ENCODE assay signal across 17 cellular contexts in genomic region chr2:10523406-10524189, GRCh38.
"Had no signal": no experiment of that assay in that cellular context is flagged by ENCODE, and none has a peak within 500 bp of the region (broad histone marks: within the 10 kb centered on the region; RNA-seq: fewer than 3 reads in every experiment).

No MANE protein-coding gene starts in this region.

- DNase-seq: activated CD4-positive, alpha-beta T cell treated with anti-CD3 and anti-CD28 coated beads, Interleukin-2, amount 50 U/mL, for 4 hours; activated naive CD4-positive, alpha-beta T cell treated with anti-CD3 and anti-CD28 coated beads for 36 hours; mammary epithelial cell; mucosa of descending colon; naive thymus-derived CD4-positive, alpha-beta T cell; occipital lobe; stimulated activated CD4-positive, alpha-beta T cell treated with anti-CD3 and anti-CD28 coated beads, Interleukin-2, amount 100 ng/mL, for 24 hours; SW 1271; upper lobe of right lung had no signal

- H3K27ac ChIP-seq: cardiac muscle cell, right lobe of liver, thoracic aorta, upper lobe of right lung had no signal

- H3K4me3 Mint-ChIP-seq: activated naive CD4-positive, alpha-beta T cell treated with anti-CD3 and anti-CD28 coated beads for 36 hours; naive thymus-derived CD4-positive, alpha-beta T cell; T-helper 2 cell treated with Interferon-gamma antibody and Interleukin-4, amounts not matched to agents 5 μg/mL and 100 μg/mL, for 36 hours had no signal

- H3K27ac Mint-ChIP-seq: activated naive CD4-positive, alpha-beta T cell treated with anti-CD3 and anti-CD28 coated beads for 36 hours; progenitor cell of endocrine pancreas; T-helper 2 cell treated with Interferon-gamma antibody and Interleukin-4, amounts not matched to agents 5 μg/mL and 100 μg/mL, for 36 hours had no signal

- H3K4me1 ChIP-seq: right lobe of liver, upper lobe of right lung had no signal

- H3K36me3 ChIP-seq: cardiac muscle cell, right lobe of liver, thoracic aorta, upper lobe of right lung had no signal

- ATAC-seq: activated CD4-positive, CD25-positive, alpha-beta regulatory T cell treated with anti-CD3 and anti-CD28 coated beads, Interleukin-2, amount 50 U/mL, for 24 hours; esophagus mucosa; left lobe of liver; mucosa of descending colon; naive thymus-derived CD4-positive, alpha-beta T cell; right lobe of liver; upper lobe of right lung had no signal

- H3K4me3 ChIP-seq: cardiac muscle cell, mucosa of descending colon, right lobe of liver, thoracic aorta, upper lobe of right lung had no signal

- H3K9me3 ChIP-seq: mucosa of descending colon, right lobe of liver, thoracic aorta, upper lobe of right lung had no signal

- H3K27me3 ChIP-seq: cardiac muscle cell, right lobe of liver, upper lobe of right lung had no signal

- H3K9me3 Mint-ChIP-seq: activated naive CD4-positive, alpha-beta T cell treated with anti-CD3 and anti-CD28 coated beads for 36 hours; T-helper 2 cell treated with Interferon-gamma antibody and Interleukin-4, amounts not matched to agents 5 μg/mL and 100 μg/mL, for 36 hours had no signal

- H3K4me1 Mint-ChIP-seq: naive thymus-derived CD4-positive, alpha-beta T cell had no signal

- H3K36me3 Mint-ChIP-seq: naive thymus-derived CD4-positive, alpha-beta T cell had no signal
